ENCODE assay signal across 17 cellular contexts in the genomic region with DNA sequence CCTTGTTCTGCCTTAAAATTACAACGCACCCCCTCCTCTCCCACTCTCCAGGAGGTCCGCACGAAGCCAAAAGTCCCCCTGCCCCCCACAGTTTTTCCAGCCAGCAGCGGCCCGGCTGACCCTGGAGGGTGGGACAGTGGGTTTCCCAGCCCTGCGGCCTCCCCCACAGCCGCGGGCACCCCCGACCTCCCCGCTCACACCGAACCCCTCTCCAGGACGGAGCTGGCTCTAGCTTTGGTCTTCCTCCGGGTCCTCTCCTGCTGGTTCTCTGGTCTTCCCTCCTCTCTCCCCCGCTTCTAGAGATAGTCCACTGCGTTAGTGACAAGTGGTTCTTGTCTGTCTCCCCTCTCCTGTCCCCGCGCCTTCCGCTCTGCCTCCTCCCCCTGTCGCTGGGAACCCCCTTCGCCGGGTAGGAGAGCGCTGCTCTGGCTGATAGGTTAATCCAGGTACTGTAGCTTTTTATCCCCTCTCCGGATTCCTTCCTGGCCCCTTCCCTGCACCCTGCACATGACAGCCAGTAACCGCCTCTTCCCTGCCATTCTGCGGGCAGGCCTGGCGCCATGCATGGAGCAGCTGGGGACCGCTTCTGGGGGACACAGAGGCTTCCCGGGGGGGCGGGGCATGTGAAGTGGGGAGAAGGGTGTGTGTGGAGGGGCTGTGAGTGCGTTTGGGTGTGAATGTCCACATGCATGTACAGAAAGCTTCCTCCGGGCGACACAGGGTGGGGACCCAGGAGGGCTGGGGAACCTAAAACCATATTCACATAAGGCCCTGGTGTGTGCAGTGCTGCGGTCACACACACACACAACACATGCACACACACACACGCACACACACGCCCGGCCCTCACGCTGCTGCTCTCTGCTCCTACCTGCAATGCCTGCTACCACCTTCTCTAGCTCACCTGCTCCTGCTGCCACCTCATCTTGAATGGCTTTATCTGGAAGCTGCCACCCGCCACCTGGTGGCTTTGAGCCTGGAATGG. TPM values are rescaled to one million over a fixed set of nuclear protein-coding genes. Genes with fewer than 3 reads are reported as not detected.
DNase-seq lines count a peak whose midpoint lies in the region.
"Had no signal": no experiment of that assay in that cellular context is flagged by ENCODE, and none has a peak within 500 bp of the region (broad histone marks: within the 10 kb centered on the region; RNA-seq: fewer than 3 reads in every experiment).

No MANE protein-coding gene starts in this region.

- no peak overlapping the region for H3K4me3 Mint-ChIP-seq in T-helper 2 cell treated with Interferon-gamma antibody and Interleukin-4, amounts not matched to agents 5 μg/mL and 100 μg/mL, for 36 hours
- H3K4me3 Mint-ChIP-seq: CD8-positive, alpha-beta T cell; IgD-negative memory B cell had no signal

- no peak overlapping the region for H2BK5ac ChIP-seq in neuronal stem cell (ENCODE audit: low read length)

- H3K9ac ChIP-seq in neuronal stem cell (ENCODE audit: low read depth, low read length, poor library complexity): peak overlapping the region; percentile 21

- peaks cover 7% of the 10 kb centered on the region for H3K27me3 Mint-ChIP-seq in T-helper 2 cell treated with Interferon-gamma antibody and Interleukin-4, amounts not matched to agents 5 μg/mL and 100 μg/mL, for 36 hours (ENCODE audit: low read depth)

- H3K4me2 ChIP-seq in neuronal stem cell (ENCODE audit: insufficient read depth, low read length, poor library complexity, severe bottlenecking): no peak overlapping the region

- H2AFZ ChIP-seq in neuronal stem cell (ENCODE audit: low read length): no peak overlapping the region

- H3K27me3 ChIP-seq in H7 (ENCODE audit: control insufficient read depth, insufficient read depth, low read length) (peaks cover 52% of the 10 kb centered on the region), neuronal stem cell (ENCODE audit: control insufficient read depth in 3 of 3, insufficient read depth in 3 of 3, low read depth in 1 of 3, low read length in 3 of 3) (peaks cover 0 to 35% (median 7%) of the 10 kb centered on the region in 3 experiments)
- H3K27me3 ChIP-seq: BE2C had no signal

- H2BK15ac ChIP-seq in neuronal stem cell (ENCODE audit: low read length): peak overlapping the region; percentile 49

- peak overlapping the region; percentile 71 for H3K14ac ChIP-seq in neuronal stem cell (ENCODE audit: low read length)

- peaks cover 3% of the 10 kb centered on the region for H3K4me1 Mint-ChIP-seq in T-helper 2 cell treated with Interferon-gamma antibody and Interleukin-4, amounts not matched to agents 5 μg/mL and 100 μg/mL, for 36 hours (ENCODE audit: low read depth)

- peak overlapping the region; percentile 18 for H2BK120ac ChIP-seq in neuronal stem cell (ENCODE audit: low read depth, low read length)

- no peak overlapping the region for H3K4me3 ChIP-seq in H7 (ENCODE audit: insufficient read depth, low read depth, low read length)
- H3K4me3 ChIP-seq in neuronal stem cell (ENCODE audit: low read length in 2 of 2): no peak overlapping the region
- H3K4me3 ChIP-seq: HAP-1 had no signal

- peak overlapping the region; percentile 95 for H2AK5ac ChIP-seq in neuronal stem cell (ENCODE audit: low read depth, low read length)

- no peak overlapping the region for H3K4ac ChIP-seq in neuronal stem cell (ENCODE audit: low read length)

- no CpG with 5 or more reads among the region's 38 CpGs for WGBS in neuronal stem cell (ENCODE audit: extremely low coverage in 2 of 2, insufficient read length in 2 of 2, insufficient replicate concordance in 1 of 2), 2 donors

- H3K27ac ChIP-seq in caudate nucleus (ENCODE audit: low read depth, low read length) (peak overlapping the region; percentile 48), neuronal stem cell (replicated peaks; ENCODE audit: low read length) (no peak overlapping the region)

- H4K91ac ChIP-seq in neuronal stem cell (ENCODE audit: low read depth, low read length, poor library complexity): peak overlapping the region; percentile 72

- no peak overlapping the region for H3K27ac Mint-ChIP-seq in T-helper 2 cell treated with Interferon-gamma antibody and Interleukin-4, amounts not matched to agents 5 μg/mL and 100 μg/mL, for 36 hours
- H3K27ac Mint-ChIP-seq: CD8-positive, alpha-beta T cell; IgD-negative memory B cell had no signal

- H2BK12ac ChIP-seq in neuronal stem cell (ENCODE audit: low read length): no peak overlapping the region

- no peaks in the 10 kb centered on the region for H3K36me3 ChIP-seq in H7 (replicated peaks; ENCODE audit: control insufficient read depth, insufficient read depth, low read length)
- H3K36me3 ChIP-seq in neuronal stem cell (replicated peaks in 1 of 2; ENCODE audit: control insufficient read depth in 2 of 2, insufficient read depth in 2 of 2, low read length in 2 of 2): no peaks in the 10 kb centered on the region
- H3K36me3 ChIP-seq: BE2C, HAP-1 had no signal

- H3K79me1 ChIP-seq in neuronal stem cell (ENCODE audit: low read depth, low read length): peaks cover 2% of the 10 kb centered on the region

- no peaks in the 10 kb centered on the region for H3K36me3 Mint-ChIP-seq in T-helper 2 cell treated with Interferon-gamma antibody and Interleukin-4, amounts not matched to agents 5 μg/mL and 100 μg/mL, for 36 hours (ENCODE audit: low read depth)
- H3K36me3 Mint-ChIP-seq: CD8-positive, alpha-beta T cell had no signal

- peak overlapping the region; percentile 96 for H3K18ac ChIP-seq in neuronal stem cell (ENCODE audit: low read length)

- H4K8ac ChIP-seq in neuronal stem cell (ENCODE audit: low read depth, low read length): peak overlapping the region; percentile 17

- peaks cover 8 to 17% of the 10 kb centered on the region in 2 donors for H3K4me1 ChIP-seq in neuronal stem cell (ENCODE audit: control insufficient read depth in 2 of 2, insufficient read depth in 1 of 2, low read depth in 1 of 2, low read length in 2 of 2)

- H3K9me3 ChIP-seq in neuronal stem cell (replicated peaks in 1 of 2; ENCODE audit: control insufficient read depth in 2 of 2, insufficient read depth in 1 of 2, low read depth in 1 of 2, low read length in 2 of 2): no peaks in the 10 kb centered on the region
- H3K9me3 ChIP-seq: BE2C, HAP-1 had no signal

- DNase-seq in H7 (peak; percentile 74), NCI-H2171 (lab: John Stamatoyannopoulos, UW) (peak; percentile 55), caudate nucleus (lab: John Stamatoyannopoulos, UW) (no peak), neuronal stem cell (ENCODE audit: low spot score) (no peak), NCI-H524 (lab: John Stamatoyannopoulos, UW) (no peak)
- DNase-seq in T-helper 2 cell treated with Interferon-gamma antibody and Interleukin-4, amounts not matched to agents 5 μg/mL and 100 μg/mL, for 36 hours (ENCODE audit: low spot score): no peak
- DNase-seq in activated CD8-positive, alpha-beta memory T cell treated with anti-CD3 and anti-CD28 coated beads, Interleukin-2, amount 50 U/mL, for 4 hours: no peak
- DNase-seq: BE2C; CD8-positive, alpha-beta T cell; NCI-H1436; NCI-H2081; NK-92 treated with Interleukin-12 subunit alpha and Interleukin-12 subunit beta, amount 100 ng/mL, for 24 hours had no signal

- H3K23ac ChIP-seq in neuronal stem cell (ENCODE audit: low read depth, low read length, poor library complexity): peak overlapping the region; percentile 44

- no peaks in the 10 kb centered on the region for H3K9me3 Mint-ChIP-seq in T-helper 2 cell treated with Interferon-gamma antibody and Interleukin-4, amounts not matched to agents 5 μg/mL and 100 μg/mL, for 36 hours
- H3K9me3 Mint-ChIP-seq: CD8-positive, alpha-beta T cell; IgD-negative memory B cell had no signal

RNA-seq across cellular contexts. Expression of gene PRR36, which starts 17.2 kb away (rescaled TPM):
- total RNA-seq in H7 (2014; rRNA removed; shearing (Covaris generic)): 0.14 and 0.22 TPM in 2 replicates
- polyA plus RNA-seq in neuronal stem cell (2013, experiment 1 of 2): 21.9 TPM
- polyA plus RNA-seq in neuronal stem cell (2013, experiment 2 of 2): 22.3 TPM
- total RNA-seq: NCI-H460, SK-MEL-5 had no signal
- polyA plus RNA-seq: AG04450, IgD-negative memory B cell had no signal

RNA-seq across cellular contexts. Expression of gene EVI5L, which starts 27.0 kb away (rescaled TPM):
- 3.5 and 5.0 TPM in 2 replicates for total RNA-seq in H7 (2014; rRNA removed; shearing (Covaris generic))
- polyA plus RNA-seq in neuronal stem cell (2013, experiment 1 of 2): 7.4 TPM
- polyA plus RNA-seq in neuronal stem cell (2013, experiment 2 of 2): 7.5 TPM

RNA-seq across cellular contexts. Expression of gene LRRC8E, which starts 31.3 kb away (rescaled TPM):
- 1.6 and 4.0 TPM in 2 replicates for total RNA-seq in H7 (2014; rRNA removed; shearing (Covaris generic))
- 0.17 TPM for polyA plus RNA-seq in neuronal stem cell (2013, experiment 1 of 2)
- 0.24 TPM for polyA plus RNA-seq in neuronal stem cell (2013, experiment 2 of 2)
- total RNA-seq: CD8-positive, alpha-beta T cell had no signal
- polyA plus RNA-seq: IgD-negative memory B cell had no signal

RNA-seq across cellular contexts. Expression of gene MAP2K7, which starts 46.7 kb away (rescaled TPM):
- 21.1 and 24.3 TPM in 2 replicates for total RNA-seq in H7 (2014; rRNA removed; shearing (Covaris generic))
- 32.5 TPM for polyA plus RNA-seq in neuronal stem cell (2013, experiment 1 of 2)
- 32.3 TPM for polyA plus RNA-seq in neuronal stem cell (2013, experiment 2 of 2)

RNA-seq across cellular contexts. Expression of gene TGFBR3L, which starts 57.7 kb away (rescaled TPM):
- 1.7 TPM in 1 of 2 replicates, not detected in the other for total RNA-seq in H7 (2014; rRNA removed; shearing (Covaris generic))
- 1.3 TPM for polyA plus RNA-seq in neuronal stem cell (2013, experiment 1 of 2)
- polyA plus RNA-seq in neuronal stem cell (2013, experiment 2 of 2): 1.9 TPM
- total RNA-seq: SK-MEL-5 had no signal
- polyA plus RNA-seq: AG04450, IgD-negative memory B cell had no signal

Comparison
In these comparisons a context has a peak if more than half of its experiments do, and no peak if none do; other contexts are left out.
1. DNase-seq: peak in H7 (single experiment) and NCI-H2171 (single experiment); none in caudate nucleus (0 of 61), neuronal stem cell (single experiment), NCI-H524 (0 of 2), T-helper 2 cell treated with Interferon-gamma antibody and Interleukin-4, amounts not matched to agents 5 μg/mL and 100 μg/mL, for 36 hours (single experiment) and activated CD8-positive, alpha-beta memory T cell treated with anti-CD3 and anti-CD28 coated beads, Interleukin-2, amount 50 U/mL, for 4 hours (single experiment).